In the genomic region with DNA sequence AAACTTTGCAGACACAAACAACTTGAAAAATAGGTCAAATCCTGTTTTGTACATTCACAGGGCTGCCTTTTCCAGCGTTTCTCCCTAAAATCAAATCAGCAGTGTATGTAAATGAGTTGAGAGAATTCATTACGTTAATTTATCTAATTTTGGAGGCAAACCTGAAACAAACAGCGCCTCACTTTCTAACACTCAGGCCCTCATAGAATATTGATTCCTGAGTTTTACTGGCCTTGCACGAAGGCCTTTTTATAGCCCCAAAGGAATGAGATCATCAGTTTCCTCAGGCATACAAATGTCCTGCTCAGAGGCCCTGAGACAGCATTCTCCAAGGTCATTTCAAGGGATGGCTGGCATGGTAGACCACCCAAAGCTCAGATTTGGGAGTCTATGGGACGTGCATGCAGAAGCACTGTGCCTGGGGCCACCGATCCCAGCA, we compare ENCODE assay signal across 11 cellular contexts.
DNase-seq lines count a peak whose midpoint lies in the region; ATAC-seq and TF ChIP-seq lines count a peak whose summit lies in the region.
"Had no signal": no experiment of that assay in that cellular context is flagged by ENCODE, and none has a peak within 500 bp of the region (broad histone marks: within the 10 kb centered on the region; RNA-seq: fewer than 3 reads in every experiment).

No MANE protein-coding gene starts in this region.

- CTCF ChIA-PET in CD4-positive, alpha-beta memory T cell (lab: Charles Lee; ENCODE audit: partially characterized antibody), result no interaction called here
- CTCF ChIA-PET in T-cell (lab: Charles Lee), result no interaction called here

- peaks cover 0 to 40% (median 0%) of the 10 kb centered on the region in 8 donors for H3K9me3 Mint-ChIP-seq in CD4-positive, alpha-beta memory T cell
- peaks cover 0 to 4% (median 0%) of the 10 kb centered on the region in 3 donors for H3K9me3 Mint-ChIP-seq in T-cell
- peaks cover 7 to 22% of the 10 kb centered on the region in 2 donors for H3K9me3 Mint-ChIP-seq in effector memory CD8-positive, alpha-beta T cell

- H3K27ac Mint-ChIP-seq in CD4-positive, alpha-beta memory T cell, result peak overlapping the region in 2 of 7 donors; percentile 22 to 98
- no peak overlapping the region for H3K27ac Mint-ChIP-seq in T-cell
- peak overlapping the region in 1 of 2 donors; percentile 98 for H3K27ac Mint-ChIP-seq in effector memory CD8-positive, alpha-beta T cell

- intact Hi-C loops in CD4-positive, alpha-beta memory T cell (cut with micrococcal nuclease), result no loop called here
- intact Hi-C loops in body of pancreas (cut with DNase I), result no loop called here

- H3K4me1 Mint-ChIP-seq in CD4-positive, alpha-beta memory T cell, result peaks cover 0 to 5% (median 1%) of the 10 kb centered on the region in 4 donors
- H3K4me1 Mint-ChIP-seq in T-cell, result peaks cover 1 to 14% (median 5%) of the 10 kb centered on the region in 3 donors
- H3K4me1 Mint-ChIP-seq in effector memory CD8-positive, alpha-beta T cell (ENCODE audit: low read depth in 2 of 2), result peaks cover 3 to 8% of the 10 kb centered on the region in 2 donors

- no peaks in the 10 kb centered on the region for H3K9me3 ChIP-seq in CD4-positive, alpha-beta memory T cell (ENCODE audit: control insufficient read depth in 1 of 2, low read length in 2 of 2)
- no peaks in the 10 kb centered on the region for H3K9me3 ChIP-seq in body of pancreas
- H3K9me3 ChIP-seq: lower lobe of right lung, prostate gland had no signal

- no peak overlapping the region for H3K27ac ChIP-seq in CD4-positive, alpha-beta memory T cell (ENCODE audit: low read depth, low read length)
- H3K27ac ChIP-seq in rectal smooth muscle tissue (ENCODE audit: low read depth, low read length), result peak overlapping the region; percentile 63
- no peak overlapping the region for H3K27ac ChIP-seq in body of pancreas
- H3K27ac ChIP-seq: lower lobe of right lung, prostate gland had no signal

- H3K27me3 Mint-ChIP-seq in CD4-positive, alpha-beta memory T cell, result peaks cover 0 to 3% of the 10 kb centered on the region in 2 donors
- H3K27me3 Mint-ChIP-seq in T-cell, result no peaks in the 10 kb centered on the region
- H3K27me3 Mint-ChIP-seq in effector memory CD8-positive, alpha-beta T cell, result peaks cover 5 to 7% of the 10 kb centered on the region in 2 donors

- 61 to 65% methylated on average over 5 to 6 of the region's 6 CpGs for WGBS in body of pancreas, 2 donors

- no peak overlapping the region for H3K4me3 Mint-ChIP-seq in CD4-positive, alpha-beta memory T cell
- no peak overlapping the region for H3K4me3 Mint-ChIP-seq in T-cell
- H3K4me3 Mint-ChIP-seq in effector memory CD8-positive, alpha-beta T cell, result no peak overlapping the region

- H3K4me3 ChIP-seq in CD4-positive, alpha-beta memory T cell (ENCODE audit: low read length in 2 of 2), result no peak overlapping the region
- no peak overlapping the region for H3K4me3 ChIP-seq in rectal smooth muscle tissue (ENCODE audit: low read length)
- no peak overlapping the region for H3K4me3 ChIP-seq in body of pancreas
- H3K4me3 ChIP-seq: lower lobe of right lung, prostate gland had no signal

- POLR2A ChIA-PET in CD4-positive, alpha-beta memory T cell (lab: Charles Lee; ENCODE audit: partially characterized antibody), result no interaction called here
- POLR2A ChIA-PET in T-cell (lab: Charles Lee), result interaction anchor here in 1 of 2 donors (0.6 kb wide), 1 partner anchor 16 kb away, joined by 3 read pairs; no protein-coding TSS in a partner anchor

- no peak for TF ChIP-seq POLR2A in body of pancreas (IDR thresholded peaks at IDR 0.05)

- ATAC-seq in T-cell (replicated peaks in 1 of 4), result peak; percentile 3 to 33 (median 8)
- ATAC-seq in effector memory CD8-positive, alpha-beta T cell (replicated peaks), result peak; percentile 7
- ATAC-seq in GM21367 (IDR thresholded peaks at IDR 0.05; ENCODE audit: unreplicated experiment), result no peak
- no peak for ATAC-seq in body of pancreas
- ATAC-seq: lower lobe of right lung had no signal

- TF ChIP-seq CTCF in body of pancreas (IDR thresholded peaks at IDR 0.05), result no peak

- no peaks in the 10 kb centered on the region for H3K27me3 ChIP-seq in CD4-positive, alpha-beta memory T cell (ENCODE audit: insufficient read depth, low read length)
- H3K27me3 ChIP-seq in rectal smooth muscle tissue (ENCODE audit: control insufficient read depth, insufficient read depth, low read length) (no peaks in the 10 kb centered on the region), body of pancreas (no peaks in the 10 kb centered on the region)

- DNase-seq in CD4-positive, alpha-beta memory T cell, result peak in 4 of 5 donors; percentile 36 to 56 (median 52)
- DNase-seq in T-cell, result peak in 2 of 34 experiments; percentile 8 to 15
- DNase-seq in effector memory CD8-positive, alpha-beta T cell, result no peak
- DNase-seq in activated CD4-positive, CD25-positive, alpha-beta regulatory T cell treated with anti-CD3 and anti-CD28 coated beads, Interleukin-2, amount 50 U/mL, for 72 hours, result no peak
- DNase-seq in HUDEP-2 (lab: John Stamatoyannopoulos, UW; ENCODE audit: unreplicated experiment in 76 of 76), result no peak
- no peak for DNase-seq in body of pancreas
- DNase-seq: lower lobe of right lung, NCI-H1436 treated with DMSO at 0.1 percent for 48 hours had no signal

- H3K36me3 ChIP-seq in CD4-positive, alpha-beta memory T cell (ENCODE audit: insufficient read depth, low read length), result no peaks in the 10 kb centered on the region
- H3K36me3 ChIP-seq in rectal smooth muscle tissue (ENCODE audit: control insufficient read depth, insufficient read depth, low read length) (no peaks in the 10 kb centered on the region), body of pancreas (replicated peaks in 1 of 2; ENCODE audit: insufficient read depth in 1 of 2, low read depth in 2 of 2) (no peaks in the 10 kb centered on the region)
- H3K36me3 ChIP-seq: lower lobe of right lung, prostate gland had no signal

- H3K4me1 ChIP-seq in CD4-positive, alpha-beta memory T cell (ENCODE audit: insufficient read depth, low read length), result no peaks in the 10 kb centered on the region
- peaks cover 5% of the 10 kb centered on the region for H3K4me1 ChIP-seq in rectal smooth muscle tissue (ENCODE audit: control insufficient read depth, insufficient read depth, low read length)
- H3K4me1 ChIP-seq in body of pancreas, result no peaks in the 10 kb centered on the region
- H3K4me1 ChIP-seq: prostate gland had no signal

- peaks cover 0 to 3% of the 10 kb centered on the region in 2 donors for H3K36me3 Mint-ChIP-seq in CD4-positive, alpha-beta memory T cell
- H3K36me3 Mint-ChIP-seq in T-cell, result no peaks in the 10 kb centered on the region
- H3K36me3 Mint-ChIP-seq in effector memory CD8-positive, alpha-beta T cell (ENCODE audit: insufficient read depth), result peaks cover 48% of the 10 kb centered on the region

- H3K9ac ChIP-seq in rectal smooth muscle tissue (ENCODE audit: low read length), result no peak overlapping the region

Comparison
In these comparisons a context has a peak if more than half of its experiments do, and no peak if none do; other contexts are left out.
1. DNase-seq: peak in CD4-positive, alpha-beta memory T cell (4 of 5); none in effector memory CD8-positive, alpha-beta T cell (0 of 3), activated CD4-positive, CD25-positive, alpha-beta regulatory T cell treated with anti-CD3 and anti-CD28 coated beads, Interleukin-2, amount 50 U/mL, for 72 hours (single experiment), HUDEP-2 (0 of 76) and body of pancreas (0 of 4).
2. ATAC-seq: peak in T-cell (4 of 4) and effector memory CD8-positive, alpha-beta T cell (single experiment); none in GM21367 (single experiment) and body of pancreas (single experiment).